In the genomic region with DNA sequence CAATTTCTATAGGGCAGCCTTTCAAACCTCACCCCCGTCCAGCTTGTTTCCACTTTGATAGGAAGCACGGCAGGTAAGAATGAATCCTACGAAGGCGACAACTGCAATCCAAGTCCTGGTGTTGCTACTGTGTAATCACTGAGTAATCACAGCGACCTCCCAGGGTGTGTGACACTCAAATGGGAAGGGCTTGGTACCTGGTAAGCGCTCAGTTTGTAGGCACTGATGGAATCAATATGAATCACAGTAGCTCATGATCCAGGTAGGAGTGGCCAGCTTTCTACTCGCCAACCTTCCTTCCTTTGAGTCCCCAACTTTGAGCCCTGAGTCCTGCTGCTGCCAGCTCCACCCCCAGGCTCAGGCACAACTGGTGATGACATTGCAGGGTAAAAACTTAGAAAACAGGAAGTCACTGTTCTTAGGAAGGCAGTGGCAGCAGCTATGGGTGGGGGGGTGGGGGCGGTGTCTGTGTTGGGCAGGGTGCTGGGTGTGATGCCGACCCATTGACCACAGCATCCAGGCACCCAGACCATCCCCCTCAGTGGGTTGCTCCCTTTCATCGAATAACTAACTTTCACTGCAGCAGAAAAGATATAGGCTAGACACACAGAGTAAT, we compare ENCODE assay signal across 8 cellular contexts.
DNase-seq lines count a peak whose midpoint lies in the region; ATAC-seq and TF ChIP-seq lines count a peak whose summit lies in the region.

No MANE protein-coding gene starts in this region.

- no peak overlapping the region for H3K4me3 ChIP-seq in Panc1 (ENCODE audit: low read depth in 2 of 2, low read length in 2 of 2)
- no peak overlapping the region for H3K4me3 ChIP-seq in brain microvascular endothelial cell (ENCODE audit: low read depth, low read length)

- no peaks in the 10 kb centered on the region for H3K9me3 Mint-ChIP-seq in activated T-helper 17 cell treated with anti-CD3 and anti-CD28 coated beads, Interleukin-2, amount 50 U/mL, for 72 hours

- peaks cover 43% of the 10 kb centered on the region for H3K4me1 Mint-ChIP-seq in activated T-helper 17 cell treated with anti-CD3 and anti-CD28 coated beads, Interleukin-2, amount 50 U/mL, for 72 hours

- H3K9me3 ChIP-seq in Panc1 (ENCODE audit: control insufficient read depth, insufficient read depth, low read depth, low read length) = no peaks in the 10 kb centered on the region

- H3K36me3 ChIP-seq in Panc1 (ENCODE audit: control insufficient read depth, insufficient read depth, low read length) (no peaks in the 10 kb centered on the region), brain microvascular endothelial cell (replicated peaks) (no peaks in the 10 kb centered on the region)

- peaks cover 75% of the 10 kb centered on the region for H3K36me3 Mint-ChIP-seq in activated T-helper 17 cell treated with anti-CD3 and anti-CD28 coated beads, Interleukin-2, amount 50 U/mL, for 72 hours (ENCODE audit: low read depth)

- in situ Hi-C loops in Caki2 (cut with HindIII; ENCODE audit: low pct_unique_long_range_greater_than_20kb, low sequenced_read_pairs) (no loop called here), Panc1 (cut with HindIII; ENCODE audit: low pct_unique_long_range_greater_than_20kb, low sequenced_read_pairs) (no loop called here), brain microvascular endothelial cell (cut with HindIII; ENCODE audit: low pct_ligation_motif_present, low sequenced_read_pairs) (no loop called here)

- peak overlapping the region; percentile 91 for H3K27ac Mint-ChIP-seq in activated T-helper 17 cell treated with anti-CD3 and anti-CD28 coated beads, Interleukin-2, amount 50 U/mL, for 72 hours

- H3K27me3 ChIP-seq in Panc1 (ENCODE audit: control insufficient read depth, insufficient read depth, low read length) (no peaks in the 10 kb centered on the region), brain microvascular endothelial cell (replicated peaks) (no peaks in the 10 kb centered on the region)

- DNase-seq in Caki2 (ENCODE audit: low read depth) = peak; percentile 54
- peak; percentile 41 for DNase-seq in Panc1 (ENCODE audit: low read depth, low spot score)
- peak; percentile 91 for DNase-seq in mucosa of gallbladder (ENCODE audit: low spot score)
- DNase-seq in HEK293T (ENCODE audit: extremely low spot score) = no peak
- DNase-seq in NCI-H1105 (lab: John Stamatoyannopoulos, UW) = no peak
- DNase-seq in brain microvascular endothelial cell = no peak

- BruUV-seq in Panc1 (replicated peaks; lab: Mats Ljungman, UMichigan) = no TSS peak

- POLR2A ChIA-PET in Panc1 (lab: Charles Lee) = interaction anchor here (0.6 to 0.7 kb wide), 2 partner anchors 227 to 574 kb away, joined by 3 read pairs; partner anchors contain the start of gene POU2F1
- POLR2A ChIA-PET in HEK293T (lab: Yijun Ruan, JAX) = interaction anchor here (0.8 to 1.3 kb wide), 2 partner anchors 9 to 227 kb away, joined by 3 to 4 read pairs; partner anchors contain the start of gene POU2F1

- H3K27ac ChIP-seq in Panc1 (ENCODE audit: low read length) (no peak overlapping the region), brain microvascular endothelial cell (no peak overlapping the region)

- TF ChIP-seq CTCF in Panc1 (IDR thresholded peaks at IDR 0.05) (no peak), brain microvascular endothelial cell (IDR thresholded peaks at IDR 0.05; ENCODE audit: low read depth, low read length, missing control alignments) (no peak)

- peak overlapping the region; percentile 79 for H3K4me3 Mint-ChIP-seq in activated T-helper 17 cell treated with anti-CD3 and anti-CD28 coated beads, Interleukin-2, amount 50 U/mL, for 72 hours

- intact Hi-C loops in Panc1 (cut with micrococcal nuclease; ENCODE audit: unreplicated experiment) = no loop called here

- CTCF ChIA-PET in Panc1 (lab: Charles Lee) = no interaction called here
- CTCF ChIA-PET in HEK293T (lab: Yijun Ruan, JAX) = interaction anchor here (0.8 kb wide), 1 partner anchor 106 kb away, joined by 3 read pairs; the partner anchor contains the start of gene CREG1

- ATAC-seq in HG02759 (IDR thresholded peaks at IDR 0.05; ENCODE audit: unreplicated experiment) = peak; percentile 87
- ATAC-seq in Panc1 = peak; percentile 14; the same call in 1 of the 2 replicates
- peak; percentile 94 for ATAC-seq in activated T-helper 17 cell treated with anti-CD3 and anti-CD28 coated beads, Interleukin-2, amount 50 U/mL, for 72 hours (replicated peaks)

- H3K27me3 Mint-ChIP-seq in activated T-helper 17 cell treated with anti-CD3 and anti-CD28 coated beads, Interleukin-2, amount 50 U/mL, for 72 hours = no peaks in the 10 kb centered on the region

- H3K4me1 ChIP-seq in Panc1 (ENCODE audit: control insufficient read depth, insufficient read depth, low read length) = no peaks in the 10 kb centered on the region

TF ChIP-seq in HEK293T, 16 proteins besides CTCF, POLR2A, EP300 and RAD21:
- TF ChIP-seq NFRKB (IDR thresholded peaks at IDR 0.05) = no peak
- no peak for TF ChIP-seq TARDBP (IDR thresholded peaks at IDR 0.05)
- no peak for TF ChIP-seq FOXM1 (IDR thresholded peaks at IDR 0.05; ENCODE audit: borderline replicate concordance)
- TF ChIP-seq BHLHE40 (IDR thresholded peaks at IDR 0.05; ENCODE audit: borderline replicate concordance) = no peak
- TF ChIP-seq HDGF (IDR thresholded peaks at IDR 0.05; ENCODE audit: borderline replicate concordance) = no peak
- TF ChIP-seq ELF4 (IDR thresholded peaks at IDR 0.05) = no peak
- TF ChIP-seq LEF1 (IDR thresholded peaks at IDR 0.05; ENCODE audit: borderline replicate concordance) = no peak
- TF ChIP-seq, protein P1, sequence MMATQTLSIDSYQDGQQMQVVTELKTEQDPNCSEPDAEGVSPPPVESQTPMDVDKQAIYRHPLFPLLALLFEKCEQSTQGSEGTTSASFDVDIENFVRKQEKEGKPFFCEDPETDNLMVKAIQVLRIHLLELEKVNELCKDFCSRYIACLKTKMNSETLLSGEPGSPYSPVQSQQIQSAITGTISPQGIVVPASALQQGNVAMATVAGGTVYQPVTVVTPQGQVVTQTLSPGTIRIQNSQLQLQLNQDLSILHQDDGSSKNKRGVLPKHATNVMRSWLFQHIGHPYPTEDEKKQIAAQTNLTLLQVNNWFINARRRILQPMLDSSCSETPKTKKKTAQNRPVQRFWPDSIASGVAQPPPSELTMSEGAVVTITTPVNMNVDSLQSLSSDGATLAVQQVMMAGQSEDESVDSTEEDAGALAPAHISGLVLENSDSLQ (IDR thresholded peaks at IDR 0.05) = no peak
- no peak for TF ChIP-seq ZNF384 (IDR thresholded peaks at IDR 0.05)
- TF ChIP-seq FOXK2 (IDR thresholded peaks at IDR 0.05) = no peak
- TF ChIP-seq SUZ12 (IDR thresholded peaks at IDR 0.05) = no peak
- TF ChIP-seq CTBP1 (IDR thresholded peaks at IDR 0.05; ENCODE audit: borderline replicate concordance) = no peak
- no peak for TF ChIP-seq ARNT (IDR thresholded peaks at IDR 0.05)
- TF ChIP-seq FOXA1 (IDR thresholded peaks at IDR 0.05) = no peak
- no peak for TF ChIP-seq L3MBTL2 (conservative IDR thresholded peaks at IDR 0.05)
- TF ChIP-seq SP1 (IDR thresholded peaks at IDR 0.05) = no peak

Comparison
In these comparisons a context has a peak if more than half of its experiments do, and no peak if none do; other contexts are left out.
1. DNase-seq: peak in Caki2 (single experiment), Panc1 (single experiment) and mucosa of gallbladder (single experiment); none in HEK293T (single experiment), NCI-H1105 (single experiment) and brain microvascular endothelial cell (single experiment).
2. ATAC-seq: peak in every context shown above with its lines; median percentile 94 in activated T-helper 17 cell treated with anti-CD3 and anti-CD28 coated beads, Interleukin-2, amount 50 U/mL, for 72 hours; 87 in HG02759; 14 in Panc1.